9 cellular contexts compared by ENCODE assay signal in the genomic region with DNA sequence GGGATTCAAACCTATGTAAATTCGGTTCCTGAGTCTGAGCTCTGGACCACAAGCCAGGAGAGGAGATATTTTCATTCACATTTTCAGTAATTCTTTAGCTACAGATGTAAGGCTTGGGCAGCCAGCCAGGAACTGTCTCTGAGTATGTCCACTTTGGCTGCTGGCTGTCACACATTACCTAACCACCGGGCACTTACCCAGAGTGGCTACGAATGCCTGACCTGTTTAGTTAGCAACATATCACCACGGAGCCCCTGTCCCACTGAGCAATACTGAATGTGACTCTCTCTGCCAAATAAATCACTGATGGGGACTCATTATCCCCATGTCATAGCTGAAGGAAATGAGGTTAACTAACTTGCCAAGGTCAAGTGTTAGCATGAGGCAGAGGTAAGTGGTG. TPM values are rescaled to one million over a fixed set of nuclear protein-coding genes. Genes with fewer than 3 reads are reported as not detected.
DNase-seq lines count a peak whose midpoint lies in the region; ATAC-seq and TF ChIP-seq lines count a peak whose summit lies in the region.
"Had no signal": no experiment of that assay in that cellular context is flagged by ENCODE, and none has a peak within 500 bp of the region (broad histone marks: within the 10 kb centered on the region; RNA-seq: fewer than 3 reads in every experiment).

No MANE protein-coding gene starts in this region.

- H3K27ac Mint-ChIP-seq in type B pancreatic cell = no peak overlapping the region

- H3K4me1 ChIP-seq in ascending aorta (peaks cover 0 to 41% of the 10 kb centered on the region in 2 donors), osteoblast (ENCODE audit: insufficient read depth, low read length) (peaks cover 24% of the 10 kb centered on the region)

- H4K20me1 ChIP-seq in osteoblast (ENCODE audit: insufficient read depth, low read length) = peaks cover 29% of the 10 kb centered on the region

- H3K79me2 ChIP-seq in osteoblast (ENCODE audit: insufficient read depth, low read length) = peaks cover 51% of the 10 kb centered on the region

- no peaks in the 10 kb centered on the region for H3K9me3 ChIP-seq in ascending aorta
- no peaks in the 10 kb centered on the region for H3K9me3 ChIP-seq in osteoblast (ENCODE audit: low read depth, low read length)

- no peaks in the 10 kb centered on the region for H3K27me3 ChIP-seq in ascending aorta
- no peaks in the 10 kb centered on the region for H3K27me3 ChIP-seq in osteoblast (ENCODE audit: insufficient read depth, low read length)

- H3K27ac ChIP-seq in ascending aorta = peak overlapping the region; percentile 64 to 73
- H3K27ac ChIP-seq in osteoblast (ENCODE audit: low read depth, low read length) = no peak overlapping the region

- no peaks in the 10 kb centered on the region for H3K9me3 Mint-ChIP-seq in type B pancreatic cell

- H3K27me3 Mint-ChIP-seq in type B pancreatic cell = no peaks in the 10 kb centered on the region
- H3K27me3 Mint-ChIP-seq: CD4-positive, alpha-beta memory T cell had no signal

- intact Hi-C loops in ascending aorta (cut with DNase I) = loop anchor here (2.0 to 10.0 kb wide), 3 partner anchors 15 to 1631 kb away; a partner anchor contains a TSS

- H3K4me3 ChIP-seq in ascending aorta (no peak overlapping the region), osteoblast (ENCODE audit: insufficient read depth, low read length) (no peak overlapping the region)

- TF ChIP-seq CTCF in ascending aorta (IDR thresholded peaks at IDR 0.05) = no peak
- no peak for TF ChIP-seq CTCF in osteoblast (IDR thresholded peaks at IDR 0.05; ENCODE audit: extremely low read depth, low read depth, low read length)
- no peak for TF ChIP-seq CTCF in type B pancreatic cell (conservative IDR thresholded peaks at IDR 0.05)

- no peak overlapping the region for H2AFZ ChIP-seq in osteoblast (ENCODE audit: low read length)

- ATAC-seq in HG02759 (IDR thresholded peaks at IDR 0.05; ENCODE audit: unreplicated experiment) = peak; percentile 31

- H3K36me3 ChIP-seq in ascending aorta (no peaks in the 10 kb centered on the region), osteoblast (ENCODE audit: insufficient read depth, low read length) (no peaks in the 10 kb centered on the region)

- H3K4me3 Mint-ChIP-seq in type B pancreatic cell = no peak overlapping the region

- H3K4me1 Mint-ChIP-seq in type B pancreatic cell (ENCODE audit: unreplicated experiment) = peaks cover 33% of the 10 kb centered on the region

- H3K4me2 ChIP-seq in osteoblast (ENCODE audit: insufficient read depth, low read length) = no peak overlapping the region

- DNase-seq in Ammon's horn (ENCODE audit: low spot score) = peak; percentile 34
- peak; percentile 43 to 92 for DNase-seq in ascending aorta (ENCODE audit: low spot score in 2 of 2)
- peak; percentile 49 for DNase-seq in inferior parietal cortex (ENCODE audit: extremely low spot score)
- DNase-seq in osteoblast (ENCODE audit: insufficient read length, low spot score, missing footprints) = no peak
- no peak for DNase-seq in NAMALWA (ENCODE audit: low spot score)
- DNase-seq in type B pancreatic cell (ENCODE audit: extremely low spot score, unreplicated experiment) = no peak
- no peak for DNase-seq in retina
- DNase-seq: CD4-positive, alpha-beta memory T cell had no signal

- H3K36me3 Mint-ChIP-seq in type B pancreatic cell = peaks cover 7% of the 10 kb centered on the region
- H3K36me3 Mint-ChIP-seq: CD4-positive, alpha-beta memory T cell had no signal

RNA-seq across cellular contexts. Expression of a gene that starts 15.3 kb away (rescaled TPM):
- total RNA-seq in ascending aorta (7.5 TPM), osteoblast (12.4 and 12.7 TPM in 2 replicates), type B pancreatic cell (ENCODE audit: low replicate concordance) (28.6 and 53.5 TPM in 2 replicates)

Comparison
In these comparisons a context has a peak if more than half of its experiments do, and no peak if none do; other contexts are left out.
1. DNase-seq: peak in Ammon's horn (single experiment), ascending aorta (2 of 2) and inferior parietal cortex (single experiment); none in osteoblast (single experiment), NAMALWA (single experiment), type B pancreatic cell (single experiment) and retina (single experiment).